In the genomic region with DNA sequence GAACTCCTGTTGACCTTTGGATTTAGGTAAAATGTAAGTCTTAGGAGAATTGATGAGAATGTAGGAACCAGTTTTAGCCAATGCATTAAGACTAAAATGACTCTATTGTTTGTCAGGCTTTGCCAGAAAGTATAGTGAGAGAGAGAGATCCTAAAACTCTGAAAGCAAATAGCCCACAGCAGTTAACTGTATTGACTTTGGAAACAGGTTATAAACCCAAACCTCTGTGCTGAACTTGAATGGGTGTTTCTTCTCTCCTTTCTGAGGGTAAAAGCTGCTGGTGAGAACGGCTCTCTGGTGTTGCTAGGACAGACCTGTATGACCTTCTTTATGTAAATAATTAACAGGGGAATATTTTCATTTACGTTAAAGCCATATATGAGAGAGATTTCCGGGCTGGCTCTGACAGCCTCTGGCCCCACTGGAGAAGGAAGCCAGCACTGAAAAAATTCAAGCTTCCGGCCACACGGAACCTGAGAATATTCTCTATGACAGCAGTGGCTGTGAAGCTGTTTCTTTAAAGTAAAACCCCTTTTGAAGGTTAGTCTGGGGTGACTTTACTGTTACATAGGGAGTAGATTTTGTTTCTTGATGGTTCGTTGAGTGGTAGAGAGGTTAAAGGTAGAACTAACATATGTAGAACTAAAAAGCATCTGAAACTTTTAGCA, we compare ENCODE assay signal across 8 cellular contexts.
A peak's percentile ranks its signal among the peaks of the same experiment; 100 is the strongest.
DNase-seq lines count a peak whose midpoint lies in the region; ATAC-seq, FAIRE-seq and TF ChIP-seq lines count a peak whose summit lies in the region.

No MANE protein-coding gene starts in this region.

- POLR2A ChIA-PET in endothelial cell of umbilical vein (lab: Charles Lee), result interaction anchor here (0.6 to 0.7 kb wide), 2 partner anchors 19 to 26 kb away, joined by 3 to 8 read pairs; no protein-coding TSS in a partner anchor

- H3K4me1 Mint-ChIP-seq in activated T-cell treated with anti-CD3 and anti-CD28 coated beads, Interleukin-2, amount 50 U/mL, for 24 hours (ENCODE audit: low read depth), result peaks cover 95% of the 10 kb centered on the region

- peak; percentile 35 for FAIRE-seq in endothelial cell of umbilical vein (lab: Jason Lieb, UNC)

- H3K4me1 ChIP-seq in RWPE2 (ENCODE audit: insufficient read depth, poor library complexity, severe bottlenecking), result peaks cover 64% of the 10 kb centered on the region
- H3K4me1 ChIP-seq in endothelial cell of umbilical vein (ENCODE audit: control insufficient read depth, extremely low read depth, insufficient read depth, low read length), result peaks cover 52% of the 10 kb centered on the region
- peaks cover 11 to 79% (median 49%) of the 10 kb centered on the region in 5 donors for H3K4me1 ChIP-seq in subcutaneous abdominal adipose tissue (ENCODE audit: control insufficient read depth in 5 of 5, insufficient read depth in 5 of 5, low read length in 5 of 5)

- H3K9ac ChIP-seq in endothelial cell of umbilical vein (replicated peaks; ENCODE audit: extremely low read depth, insufficient read depth, low read length) (peak overlapping the region; percentile 45), subcutaneous abdominal adipose tissue (ENCODE audit: low read length in 5 of 5) (peak overlapping the region in 1 of 5 donors; percentile 23)

- CTCF ChIA-PET in endothelial cell of umbilical vein (lab: Charles Lee), result interaction anchor here (0.8 to 1.4 kb wide), 6 partner anchors 13 to 125 kb away, joined by 3 to 4 read pairs (median 4); no protein-coding TSS in a partner anchor

- no peak for TF ChIP-seq CTCF in RWPE2 (IDR thresholded peaks at IDR 0.05; ENCODE audit: poor library complexity, severe bottlenecking)
- no peak for TF ChIP-seq CTCF in endothelial cell of umbilical vein (IDR thresholded peaks at IDR 0.05; ENCODE audit: extremely low read depth in 1 of 2, insufficient read depth in 1 of 2, low read depth in 1 of 2, low read length in 2 of 2)

- H3K9me1 ChIP-seq in endothelial cell of umbilical vein (replicated peaks; ENCODE audit: control insufficient read depth, extremely low read depth, insufficient read depth, low read length), result no peaks in the 10 kb centered on the region

- peaks cover 2% of the 10 kb centered on the region for H3K36me3 Mint-ChIP-seq in activated T-cell treated with anti-CD3 and anti-CD28 coated beads, Interleukin-2, amount 50 U/mL, for 24 hours (ENCODE audit: low read depth)

- intact Hi-C loops in endothelial cell of umbilical vein (cut with micrococcal nuclease), result loop anchor here (1.0 kb wide), 1 partner anchor 8 kb away; no protein-coding TSS in a partner anchor

- H3K27me3 ChIP-seq in RWPE2 (ENCODE audit: insufficient read depth, poor library complexity, severe bottlenecking) (no peaks in the 10 kb centered on the region), endothelial cell of umbilical vein (ENCODE audit: control insufficient read depth in 2 of 2, insufficient read depth in 2 of 2, low read length in 2 of 2) (no peaks in the 10 kb centered on the region), subcutaneous abdominal adipose tissue (ENCODE audit: control insufficient read depth in 5 of 5, insufficient read depth in 4 of 5, low read length in 5 of 5) (no peaks in the 10 kb centered on the region)

- H3K36me3 ChIP-seq in RWPE2 (ENCODE audit: low read depth) (peaks cover 21% of the 10 kb centered on the region), endothelial cell of umbilical vein (ENCODE audit: control insufficient read depth in 2 of 2, extremely low read depth in 1 of 2, insufficient read depth in 2 of 2, low read length in 2 of 2) (no peaks in the 10 kb centered on the region), subcutaneous abdominal adipose tissue (ENCODE audit: control insufficient read depth in 5 of 5, insufficient read depth in 5 of 5, low read length in 5 of 5) (peaks cover 0 to 9% (median 6%) of the 10 kb centered on the region in 5 donors)

- no peak overlapping the region for H2AFZ ChIP-seq in endothelial cell of umbilical vein (ENCODE audit: low read depth, low read length)

- H4K20me1 ChIP-seq in endothelial cell of umbilical vein (replicated peaks; ENCODE audit: control insufficient read depth, extremely low read depth, insufficient read depth, low read length), result peaks cover 2% of the 10 kb centered on the region

- H3K9me3 ChIP-seq in RWPE2 (ENCODE audit: severe bottlenecking) (no peaks in the 10 kb centered on the region), endothelial cell of umbilical vein (replicated peaks; ENCODE audit: control insufficient read depth, insufficient read depth, low read length) (no peaks in the 10 kb centered on the region), subcutaneous abdominal adipose tissue (ENCODE audit: control insufficient read depth in 5 of 5, low read length in 5 of 5) (no peaks in the 10 kb centered on the region)

- H3K4me2 ChIP-seq in endothelial cell of umbilical vein (ENCODE audit: insufficient read depth, low read length), result peak overlapping the region; percentile 39

- H3K27ac ChIP-seq in RWPE2 (ENCODE audit: poor library complexity, severe bottlenecking) (peak overlapping the region; percentile 100), endothelial cell of umbilical vein (ENCODE audit: insufficient read depth, low read depth, low read length) (peak overlapping the region; percentile 60), subcutaneous abdominal adipose tissue (ENCODE audit: low read depth, low read length) (peak overlapping the region; percentile 81)

- H3K9me3 Mint-ChIP-seq in activated T-cell treated with anti-CD3 and anti-CD28 coated beads, Interleukin-2, amount 50 U/mL, for 24 hours, result no peaks in the 10 kb centered on the region

- no peaks in the 10 kb centered on the region for H3K27me3 Mint-ChIP-seq in activated T-cell treated with anti-CD3 and anti-CD28 coated beads, Interleukin-2, amount 50 U/mL, for 24 hours

- no peak for DNase-seq in activated T-cell treated with anti-CD3 and anti-CD28 coated beads, Interleukin-2, amount 50 U/mL, for 24 hours
- no peak for DNase-seq in activated T-cell treated with anti-CD3 and anti-CD28 coated beads for 4 hours
- DNase-seq in RWPE2 (ENCODE audit: low spot score), result no peak
- DNase-seq in endothelial cell of umbilical vein (ENCODE audit: low read depth, low spot score), result peak; percentile 60
- no peak for DNase-seq in SK-N-DZ (ENCODE audit: low spot score)
- DNase-seq in SHP77 (lab: John Stamatoyannopoulos, UW), result no peak

- no TSS peak for BruUV-seq in endothelial cell of umbilical vein (replicated peaks; lab: Mats Ljungman, UMichigan)

- dilution Hi-C loops in endothelial cell of umbilical vein (cut with MboI; ENCODE audit: extremely low pct_ligation_motif_present, low sequenced_read_pairs), result no loop called here

- peak overlapping the region; percentile 92 for H3K27ac Mint-ChIP-seq in activated T-cell treated with anti-CD3 and anti-CD28 coated beads, Interleukin-2, amount 50 U/mL, for 24 hours

- peaks cover 98% of the 10 kb centered on the region for H3K79me2 ChIP-seq in endothelial cell of umbilical vein (ENCODE audit: control insufficient read depth, insufficient read depth, low read length)

- H3K4me3 ChIP-seq in RWPE2 (ENCODE audit: severe bottlenecking), result no peak overlapping the region
- H3K4me3 ChIP-seq in endothelial cell of umbilical vein (replicated peaks in 1 of 3; ENCODE audit: insufficient read depth in 1 of 3, low read depth in 1 of 3, low read length in 3 of 3), result no peak overlapping the region
- no peak overlapping the region for H3K4me3 ChIP-seq in subcutaneous abdominal adipose tissue (ENCODE audit: low read depth in 1 of 5, low read length in 5 of 5)

- TF ChIP-seq POLR2A in endothelial cell of umbilical vein (IDR thresholded peaks at IDR 0.05; ENCODE audit: low read depth, low read length), result no peak

- ATAC-seq in HG02970 (IDR thresholded peaks at IDR 0.05; ENCODE audit: low FRiP score, unreplicated experiment), result peak; percentile 76
- ATAC-seq in RWPE2 (ENCODE audit: low read depth), result no peak

- H3K4me3 Mint-ChIP-seq in activated T-cell treated with anti-CD3 and anti-CD28 coated beads, Interleukin-2, amount 50 U/mL, for 24 hours, result peak overlapping the region; percentile 68

TF ChIP-seq in endothelial cell of umbilical vein, 7 proteins besides CTCF, POLR2A, EP300 and RAD21:
- no peak for TF ChIP-seq EZH2 (IDR thresholded peaks at IDR 0.05; ENCODE audit: borderline replicate concordance, low read depth, low read length, severe bottlenecking)
- TF ChIP-seq POLR2AphosphoS5 (IDR thresholded peaks at IDR 0.05; ENCODE audit: insufficient read depth, low read depth, low read length), result no peak
- no peak for TF ChIP-seq FOS (IDR thresholded peaks at IDR 0.05; ENCODE audit: borderline replicate concordance, insufficient read depth, low read length)
- TF ChIP-seq JUN (IDR thresholded peaks at IDR 0.05; ENCODE audit: borderline replicate concordance, insufficient read depth, insufficient read length, low read depth), result no peak
- no peak for TF ChIP-seq MYC (IDR thresholded peaks at IDR 0.05; ENCODE audit: low read depth, low read length)
- TF ChIP-seq, protein P1, sequence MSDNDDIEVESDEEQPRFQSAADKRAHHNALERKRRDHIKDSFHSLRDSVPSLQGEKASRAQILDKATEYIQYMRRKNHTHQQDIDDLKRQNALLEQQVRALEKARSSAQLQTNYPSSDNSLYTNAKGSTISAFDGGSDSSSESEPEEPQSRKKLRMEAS (IDR thresholded peaks at IDR 0.05; ENCODE audit: insufficient read depth, insufficient read length), result no peak
- TF ChIP-seq GATA2 (IDR thresholded peaks at IDR 0.05; ENCODE audit: insufficient read depth, insufficient read length, low read depth, low read length), result no peak
